In the genomic region with DNA sequence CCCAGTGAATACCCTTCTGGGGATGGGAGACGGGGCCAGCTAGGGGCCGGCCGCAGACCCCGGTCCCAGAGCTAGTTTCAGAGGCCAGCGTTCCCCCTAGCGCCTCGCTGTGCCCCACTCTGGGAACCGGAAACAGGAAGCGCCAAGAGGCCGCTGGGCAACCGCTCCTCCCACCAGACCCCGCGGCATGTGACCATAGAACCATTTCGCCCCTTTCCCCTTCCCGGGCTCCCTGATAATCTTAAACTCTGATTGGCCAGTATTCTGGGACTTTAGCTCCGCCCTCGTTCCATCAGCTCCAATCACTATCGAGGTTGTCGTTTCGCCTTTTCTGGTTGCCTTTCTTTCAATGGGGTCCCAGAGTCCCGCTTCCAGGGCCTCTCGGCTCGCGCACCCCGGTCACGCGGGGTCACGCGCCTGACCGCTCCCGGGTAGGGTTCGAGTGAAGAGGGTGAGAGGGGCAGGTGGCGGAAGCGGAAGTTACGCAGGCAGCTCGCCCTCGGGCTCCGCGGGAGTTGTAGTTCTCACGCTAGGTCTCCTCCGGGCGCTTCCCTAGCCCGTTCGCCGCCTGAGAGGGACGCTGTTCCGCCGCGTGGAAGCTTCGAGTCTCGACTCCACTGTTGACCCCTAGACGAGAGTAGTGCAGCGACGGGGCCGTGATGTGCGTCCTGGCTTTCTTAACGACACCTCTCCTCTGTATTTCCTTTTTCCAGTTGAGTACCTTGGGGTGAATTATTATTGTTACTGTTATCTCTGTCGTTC, we compare ENCODE assay signal across 8 cellular contexts. TPM values are rescaled to one million over a fixed set of nuclear protein-coding genes. Genes with fewer than 3 reads are reported as not detected.
DNase-seq lines count a peak whose midpoint lies in the region; ATAC-seq, FAIRE-seq and TF ChIP-seq lines count a peak whose summit lies in the region.

A gene (minus strand): TSS at position 121 of the 762 bp plus-strand sequence. CDS start 3,241 bp downstream, outside the sequence.

- TF ChIP-seq CTCF in cardiac muscle cell (IDR thresholded peaks at IDR 0.05; ENCODE audit: low read depth, low read length) (peak; percentile 53), parathyroid adenoma (IDR thresholded peaks at IDR 0.05) (peak; percentile 38), tibial nerve (IDR thresholded peaks at IDR 0.05) (peak in 4 of 5 experiments; percentile 24 to 47 (median 43))

- WGBS in tibial nerve, 2 donors, result 0% methylated on average over 57 to 58 of the region's 58 CpGs

- H3K4me3 ChIP-seq in adipocyte (ENCODE audit: low read length) (peak within 1 kb of the TSS; percentile 97), cardiac muscle cell (peak within 1 kb of the TSS; percentile 67), parathyroid adenoma (ENCODE audit: low read depth, low read length) (peak within 1 kb of the TSS; percentile 100), tibial nerve (peak within 1 kb of the TSS; percentile 80 to 83 (median 82))

- peaks cover 6% of the 10 kb centered on the region for H3K79me2 ChIP-seq in parathyroid adenoma

- H3K27me3 ChIP-seq in adipocyte (replicated peaks; ENCODE audit: control insufficient read depth, insufficient read depth, low read length), result no peaks in the 10 kb centered on the region
- H3K27me3 ChIP-seq in cardiac muscle cell, result no peaks in the 10 kb centered on the region
- no peaks in the 10 kb centered on the region for H3K27me3 ChIP-seq in parathyroid adenoma (ENCODE audit: control insufficient read depth, insufficient read depth, low read length)
- no peaks in the 10 kb centered on the region for H3K27me3 ChIP-seq in tibial nerve

- peak; percentile 89 to 91 for TF ChIP-seq EP300 in tibial nerve (IDR thresholded peaks at IDR 0.05)

- TF ChIP-seq POLR2A in GM12891 (IDR thresholded peaks at IDR 0.05; ENCODE audit: low read depth, low read length) (peak; percentile 65), tibial nerve (IDR thresholded peaks at IDR 0.05) (peak; percentile 76 to 85)

- peaks cover 19% of the 10 kb centered on the region for H3K36me3 ChIP-seq in adipocyte (ENCODE audit: control insufficient read depth, insufficient read depth, low read length, severe bottlenecking)
- peaks cover 12% of the 10 kb centered on the region for H3K36me3 ChIP-seq in cardiac muscle cell
- H3K36me3 ChIP-seq in parathyroid adenoma (ENCODE audit: control insufficient read depth, insufficient read depth, low read length), result no peaks in the 10 kb centered on the region
- H3K36me3 ChIP-seq in tibial nerve, result peaks cover 0 to 23% (median 13%) of the 10 kb centered on the region in 3 donors

- FAIRE-seq in GM12891 (lab: Jason Lieb, UNC), result peak; percentile 98

- peak within 1 kb of the TSS; percentile 93 for H3K9ac ChIP-seq in adipocyte (ENCODE audit: low read length)
- H3K9ac ChIP-seq in parathyroid adenoma, result peak within 1 kb of the TSS; percentile 70

- peak; percentile 88 for ATAC-seq in HG02840 (IDR thresholded peaks at IDR 0.05; ENCODE audit: low FRiP score, unreplicated experiment)

- DNase-seq in GM12891 (ENCODE audit: insufficient read length, low spot score) (peak; percentile 71), NCI-H1436 (lab: John Stamatoyannopoulos, UW) (peak; percentile 92), T follicular helper cell (ENCODE audit: low read depth) (peak; percentile 80), adipocyte (ENCODE audit: low read depth) (peak; percentile 99), cardiac muscle cell (ENCODE audit: low read depth in 1 of 2, low spot score in 1 of 2) (peak; percentile 94 to 97), tibial nerve (ENCODE audit: low spot score in 2 of 2) (peak; percentile 80 to 93)

- H3K9me3 ChIP-seq in adipocyte (ENCODE audit: control insufficient read depth, low read length), result no peaks in the 10 kb centered on the region
- no peaks in the 10 kb centered on the region for H3K9me3 ChIP-seq in cardiac muscle cell (ENCODE audit: low read depth)
- H3K9me3 ChIP-seq in parathyroid adenoma (ENCODE audit: control insufficient read depth, low read length), result no peaks in the 10 kb centered on the region
- H3K9me3 ChIP-seq in tibial nerve, result no peaks in the 10 kb centered on the region

- H3K4me1 ChIP-seq in adipocyte (ENCODE audit: control insufficient read depth, insufficient read depth, low read length) (peaks cover 26% of the 10 kb centered on the region), cardiac muscle cell (ENCODE audit: low read depth) (peaks cover 11% of the 10 kb centered on the region), parathyroid adenoma (no peaks in the 10 kb centered on the region), tibial nerve (peaks cover 0 to 43% (median 11%) of the 10 kb centered on the region in 4 donors)

- peak within 1 kb of the TSS; percentile 80 for H3K4me2 ChIP-seq in parathyroid adenoma (ENCODE audit: low read length)

- peak within 1 kb of the TSS; percentile 89 for H2AFZ ChIP-seq in parathyroid adenoma

- H3K27ac ChIP-seq in cardiac muscle cell (peak within 1 kb of the TSS; percentile 99), parathyroid adenoma (peak within 1 kb of the TSS; percentile 96), tibial nerve (peak within 1 kb of the TSS; percentile 98 to 99 (median 98))

TF ChIP-seq in GM12891, 5 proteins besides CTCF, POLR2A, EP300 and RAD21:
- TF ChIP-seq POU2F2 (IDR thresholded peaks at IDR 0.05; ENCODE audit: low read depth, low read length) (peak; percentile 41), SPI1 (IDR thresholded peaks at IDR 0.05; ENCODE audit: low read depth, low read length) (peak; percentile 57), TAF1 (IDR thresholded peaks at IDR 0.05; ENCODE audit: low read depth, low read length) (peak; percentile 60), POLR2AphosphoS5 (IDR thresholded peaks at IDR 0.05; ENCODE audit: low read depth, low read length) (peak; percentile 76), PAX5 (IDR thresholded peaks at IDR 0.05; ENCODE audit: insufficient read depth, low read length, severe bottlenecking) (peak; percentile 33)

RNA-seq across cellular contexts. Expression of the gene that starts here (rescaled TPM):
- polyA plus RNA-seq in GM12891 (2012; ENCODE audit: low read depth, missing spikeins), result 103 TPM
- total RNA-seq in cardiac muscle cell (69.4 and 108 TPM in 2 replicates), tibial nerve (100 to 1,000 TPM in 1 of 4 donors, 10 to 100 TPM in 3; 63.2 to 109 (median 96.0) TPM)
- 91.2 and 120 TPM in 2 replicates for polyA plus RNA-seq in cardiac muscle cell

Comparison
In these comparisons a context has a peak if more than half of its experiments do, and no peak if none do; other contexts are left out.
1. Peak in every context shown above with its lines: DNase-seq, ATAC-seq, H3K4me3 ChIP-seq and H3K27ac ChIP-seq.